In the genomic region with DNA sequence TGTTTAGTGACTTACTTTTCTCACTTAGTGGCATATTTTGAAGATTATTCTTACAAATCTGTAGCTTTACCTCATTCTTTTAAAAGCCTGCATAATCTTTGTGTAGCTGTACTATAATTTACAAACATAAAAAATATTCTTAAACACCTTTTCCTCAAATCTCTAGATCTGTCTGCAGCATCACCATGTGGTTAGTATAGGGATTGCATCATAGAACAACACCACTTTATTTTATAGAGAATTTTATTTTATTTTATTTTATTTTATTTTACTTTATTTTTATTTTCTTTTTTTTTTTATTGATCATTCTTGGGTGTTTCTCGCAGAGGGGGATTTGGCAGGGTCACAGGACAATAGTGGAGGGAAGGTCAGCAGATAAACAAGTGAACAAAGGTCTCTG, we compare ENCODE assay signal across 1 cellular context.
TF ChIP-seq lines count a peak whose summit lies in the region.

No MANE protein-coding gene starts in this region.

TF ChIP-seq in HepG2, 621 proteins besides CTCF, POLR2A, EP300 and RAD21:
- TF ChIP-seq CEBPG (CRISPR knock-in tag; IDR thresholded peaks at IDR 0.05) (peak; percentile 42), STAG1 (CRISPR knock-in tag; IDR thresholded peaks at IDR 0.05) (peak; percentile 45), CEBPB (IDR thresholded peaks at IDR 0.05; ENCODE audit: borderline replicate concordance, low read depth, low read length) (peak; percentile 60), SMC3 (IDR thresholded peaks at IDR 0.05; ENCODE audit: low read length) (peak; percentile 19; the same call in 1 of the 2 replicates)
TF ChIP-seq in HepG2: peak in this region for 4; not testable (repeated sequence) for 617.
